Comparison of ENCODE assay signal across 18 cellular contexts in the genomic region with DNA sequence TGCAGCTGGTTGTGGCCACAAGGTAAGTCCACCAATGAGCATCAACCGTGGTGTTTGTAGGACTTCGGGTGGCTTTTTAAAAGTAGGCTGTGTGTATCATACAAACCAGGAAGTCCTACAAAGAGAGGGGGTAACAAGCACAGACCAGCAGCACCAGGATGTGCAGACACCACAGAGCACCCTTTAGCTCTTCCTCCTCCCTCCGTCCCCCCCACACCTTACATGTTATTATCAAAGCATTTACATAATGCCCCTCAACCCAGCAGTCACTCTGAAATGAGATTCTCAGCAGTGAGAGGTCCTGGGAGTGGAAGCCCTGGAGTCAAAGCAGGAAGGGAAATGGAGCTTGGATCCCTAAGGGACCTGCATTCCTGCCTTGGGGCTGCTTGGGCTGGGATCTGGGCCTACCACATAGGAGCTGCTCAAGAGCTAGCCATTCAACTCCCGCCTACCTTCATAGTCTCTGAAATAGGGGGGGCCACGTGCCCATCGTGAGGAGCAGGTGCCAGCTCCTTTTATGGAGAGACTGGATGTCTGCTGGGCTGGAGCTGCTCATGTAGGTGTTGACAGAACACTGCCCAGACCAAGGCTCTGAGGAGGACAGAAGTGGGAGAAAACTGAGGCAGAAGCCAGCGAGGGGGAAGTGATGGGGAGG.
DNase-seq lines count a peak whose midpoint lies in the region; ATAC-seq and TF ChIP-seq lines count a peak whose summit lies in the region.
"Had no signal": no experiment of that assay in that cellular context is flagged by ENCODE, and none has a peak within 500 bp of the region (broad histone marks: within the 10 kb centered on the region; RNA-seq: fewer than 3 reads in every experiment).

No MANE protein-coding gene starts in this region.

- POLR2A ChIA-PET in naive thymus-derived CD4-positive, alpha-beta T cell (lab: Charles Lee): no interaction called here

- H3K4me1 ChIP-seq in naive thymus-derived CD4-positive, alpha-beta T cell (ENCODE audit: control insufficient read depth in 2 of 2, insufficient read depth in 2 of 2, low read length in 2 of 2): peaks cover 0 to 13% of the 10 kb centered on the region in 2 donors
- H3K4me1 ChIP-seq in H9 (ENCODE audit: insufficient read depth, low read length): no peaks in the 10 kb centered on the region
- H3K4me1 ChIP-seq: BE2C had no signal

- H2BK20ac ChIP-seq in H9 (ENCODE audit: low read depth, low read length, poor library complexity, severe bottlenecking): no peak overlapping the region

- no peak overlapping the region for H4K91ac ChIP-seq in H9 (ENCODE audit: insufficient read length, low read depth, low read length)

- H3K4me3 ChIP-seq in NB4 (ENCODE audit: low read depth, low read length): no peak overlapping the region
- H3K4me3 ChIP-seq in naive thymus-derived CD4-positive, alpha-beta T cell (ENCODE audit: low read length): no peak overlapping the region
- H3K4me3 ChIP-seq: esophagus muscularis mucosa, K562, tibial nerve had no signal

- no peak overlapping the region for H4K8ac ChIP-seq in H9 (replicated peaks; ENCODE audit: insufficient read length, low read depth, low read length)

- no peak overlapping the region for H3K4me2 ChIP-seq in H9 (ENCODE audit: insufficient read depth, insufficient read length, low read length)

- intact Hi-C loops in naive thymus-derived CD4-positive, alpha-beta T cell (cut with micrococcal nuclease): no loop called here

- H2AK5ac ChIP-seq in H9 (ENCODE audit: insufficient read length, low read length): no peak overlapping the region

- CTCF ChIA-PET in naive thymus-derived CD4-positive, alpha-beta T cell (lab: Charles Lee): no interaction called here

- no peaks in the 10 kb centered on the region for H3K27me3 ChIP-seq in naive thymus-derived CD4-positive, alpha-beta T cell (ENCODE audit: control insufficient read depth in 2 of 2, insufficient read depth in 2 of 2, low read length in 2 of 2)
- H3K27me3 ChIP-seq in H9 (ENCODE audit: insufficient read depth, low read length): no peaks in the 10 kb centered on the region
- H3K27me3 ChIP-seq: tibial nerve had no signal

- H3K9me3 ChIP-seq in naive thymus-derived CD4-positive, alpha-beta T cell (ENCODE audit: control insufficient read depth in 2 of 3, low read length in 3 of 3): peaks cover 0 to 3% (median 0%) of the 10 kb centered on the region in 3 experiments
- peaks cover 8% of the 10 kb centered on the region for H3K9me3 ChIP-seq in H9 (ENCODE audit: control insufficient read depth, low read depth, low read length)
- H3K9me3 ChIP-seq: BE2C, esophagus muscularis mucosa, tibial nerve had no signal

- peaks cover 0 to 17% (median 8%) of the 10 kb centered on the region in 5 donors for H3K27me3 Mint-ChIP-seq in naive thymus-derived CD4-positive, alpha-beta T cell
- H3K27me3 Mint-ChIP-seq in H9 (ENCODE audit: low read depth): peaks cover 6% of the 10 kb centered on the region

- no peaks in the 10 kb centered on the region for H3K79me1 ChIP-seq in H9 (ENCODE audit: insufficient read depth, low read depth, low read length, poor library complexity, severe bottlenecking)

- H3K9me3 Mint-ChIP-seq in naive thymus-derived CD4-positive, alpha-beta T cell: peaks cover 0 to 4% (median 0%) of the 10 kb centered on the region in 11 donors
- H3K9me3 Mint-ChIP-seq in H9: peaks cover 4 to 5% of the 10 kb centered on the region in 2 experiments
- H3K9me3 Mint-ChIP-seq: memory B cell had no signal

- H3K36me3 Mint-ChIP-seq in naive thymus-derived CD4-positive, alpha-beta T cell: peaks cover 0 to 2% (median 0%) of the 10 kb centered on the region in 5 donors
- peaks cover 0 to 5% (median 2%) of the 10 kb centered on the region in 3 experiments; a peak in 3 of 7 replicates for H3K36me3 Mint-ChIP-seq in H9 (ENCODE audit: insufficient read depth in 1 of 3, low read depth in 3 of 3)
- H3K36me3 Mint-ChIP-seq: memory B cell; stimulated activated memory B cell treated with anti-CD40 and anti-IgM and Interleukin-4, amounts not matched to agents 10 μg/mL and 1 μg/mL and 100 μg/mL, for 72 hours had no signal

- no peaks in the 10 kb centered on the region for H3K23me2 ChIP-seq in H9 (ENCODE audit: insufficient read length, low read depth, low read length, poor library complexity, severe bottlenecking)

- no peak overlapping the region for H2AFZ ChIP-seq in H9 (ENCODE audit: low read length)

- no peaks in the 10 kb centered on the region for H4K20me1 ChIP-seq in H9 (ENCODE audit: control insufficient read depth, insufficient read depth, insufficient read length)

- H3K23ac ChIP-seq in H9 (ENCODE audit: insufficient read length, low read depth, low read length): no peak overlapping the region

- H3K36me3 ChIP-seq in naive thymus-derived CD4-positive, alpha-beta T cell (ENCODE audit: control insufficient read depth in 2 of 3, insufficient read depth in 3 of 3, low read length in 3 of 3): no peaks in the 10 kb centered on the region
- H3K36me3 ChIP-seq: BE2C, esophagus muscularis mucosa, tibial nerve had no signal

- H3K4me3 Mint-ChIP-seq in naive thymus-derived CD4-positive, alpha-beta T cell: no peak overlapping the region
- H3K4me3 Mint-ChIP-seq in H9: no peak overlapping the region
- H3K4me3 Mint-ChIP-seq: activated B cell treated with CpG ODN at 0.5 μM for 24 hours; memory B cell; stimulated activated memory B cell treated with anti-CD40 and anti-IgM and Interleukin-4, amounts not matched to agents 10 μg/mL and 1 μg/mL and 100 μg/mL, for 72 hours; T-helper 17 cell had no signal

- H3K79me2 ChIP-seq in H9 (ENCODE audit: insufficient read depth, low read length): no peaks in the 10 kb centered on the region

- no peak overlapping the region for H3K4ac ChIP-seq in H9 (ENCODE audit: low read depth, low read length)

- H3T11ph ChIP-seq in H9 (ENCODE audit: low read length): no peak overlapping the region

- peak; percentile 51 for DNase-seq in DMS153 (lab: John Stamatoyannopoulos, UW)
- no peak for DNase-seq in DMS153 treated with DMSO at 0.1 percent for 48 hours (lab: John Stamatoyannopoulos, UW; ENCODE audit: unreplicated experiment)
- peak; percentile 40 for DNase-seq in NB4 (ENCODE audit: low read depth)
- peak; percentile 67 for DNase-seq in NCI-H69 (lab: John Stamatoyannopoulos, UW)
- DNase-seq in naive thymus-derived CD4-positive, alpha-beta T cell: no peak
- no peak for DNase-seq in H9
- no peak for DNase-seq in HT-29 (ENCODE audit: low spot score)
- DNase-seq: activated B cell treated with CpG ODN at 0.5 μM for 24 hours, BE2C, T-helper 17 cell had no signal

- H3K14ac ChIP-seq in H9 (ENCODE audit: insufficient read depth, low read length): no peak overlapping the region

- no peak for TF ChIP-seq POLR2A in NB4 (IDR thresholded peaks at IDR 0.05; ENCODE audit: extremely low read depth, insufficient read length)

- TF ChIP-seq CTCF in NB4 (IDR thresholded peaks at IDR 0.05; ENCODE audit: low read depth, low read length): no peak
- no peak for TF ChIP-seq CTCF in H9 (conservative IDR thresholded peaks at IDR 0.05)

- no peak overlapping the region for H3K18ac ChIP-seq in H9 (ENCODE audit: insufficient read length, low read depth, low read length)

- H2BK120ac ChIP-seq in H9 (ENCODE audit: low read depth, low read length, poor library complexity, severe bottlenecking): no peak overlapping the region

- no peak overlapping the region for H2BK15ac ChIP-seq in H9 (ENCODE audit: low read depth, low read length)

- H3K27ac Mint-ChIP-seq in naive thymus-derived CD4-positive, alpha-beta T cell: no peak overlapping the region
- no peak overlapping the region for H3K27ac Mint-ChIP-seq in H9
- H3K27ac Mint-ChIP-seq: activated B cell treated with CpG ODN at 0.5 μM for 24 hours; memory B cell; stimulated activated memory B cell treated with anti-CD40 and anti-IgM and Interleukin-4, amounts not matched to agents 10 μg/mL and 1 μg/mL and 100 μg/mL, for 72 hours; T-helper 17 cell had no signal

- no peak overlapping the region for H2BK5ac ChIP-seq in H9 (ENCODE audit: insufficient read length, low read length)

- no CpG with 5 or more reads among the region's 7 CpGs for WGBS in H9 (ENCODE audit: extremely low coverage, insufficient read length, low lambda C conversion rate)

- peaks cover 0 to 28% (median 8%) of the 10 kb centered on the region in 7 donors for H3K4me1 Mint-ChIP-seq in naive thymus-derived CD4-positive, alpha-beta T cell
- peaks cover 3% of the 10 kb centered on the region in 2 experiments; a peak in 3 of 4 replicates for H3K4me1 Mint-ChIP-seq in H9

- H4K5ac ChIP-seq in H9 (ENCODE audit: insufficient read length, low read depth, low read length): no peak overlapping the region

- H3K9ac ChIP-seq in H9 (ENCODE audit: extremely low read depth, insufficient read length, low read length): no peak overlapping the region

- no peak overlapping the region for H2BK12ac ChIP-seq in H9 (ENCODE audit: insufficient read length, low read depth, low read length)

- no peak overlapping the region for H3K27ac ChIP-seq in naive thymus-derived CD4-positive, alpha-beta T cell (ENCODE audit: low read depth, low read length)
- H3K27ac ChIP-seq in H9 (ENCODE audit: insufficient read length, low read depth, low read length): no peak overlapping the region
- H3K27ac ChIP-seq: 22Rv1, esophagus muscularis mucosa, tibial nerve had no signal

- H3K56ac ChIP-seq in H9 (ENCODE audit: insufficient read length, low read depth, low read length): no peak overlapping the region

- ATAC-seq in naive thymus-derived CD4-positive, alpha-beta T cell: peak; percentile 42
- ATAC-seq in GM21390 (IDR thresholded peaks at IDR 0.05; ENCODE audit: unreplicated experiment): no peak
- ATAC-seq: HCT116; K562; stimulated activated memory B cell treated with anti-CD40 and anti-IgM and Interleukin-4, amounts not matched to agents 10 μg/mL and 1 μg/mL and 100 μg/mL, for 72 hours; T-helper 17 cell had no signal

Comparison
In these comparisons a context has a peak if more than half of its experiments do, and no peak if none do; other contexts are left out.
1. DNase-seq: peak in DMS153 (single experiment), NB4 (single experiment) and NCI-H69 (single experiment); none in DMS153 treated with DMSO at 0.1 percent for 48 hours (single experiment), naive thymus-derived CD4-positive, alpha-beta T cell (0 of 9), H9 (single experiment) and HT-29 (single experiment).